In the genomic region with DNA sequence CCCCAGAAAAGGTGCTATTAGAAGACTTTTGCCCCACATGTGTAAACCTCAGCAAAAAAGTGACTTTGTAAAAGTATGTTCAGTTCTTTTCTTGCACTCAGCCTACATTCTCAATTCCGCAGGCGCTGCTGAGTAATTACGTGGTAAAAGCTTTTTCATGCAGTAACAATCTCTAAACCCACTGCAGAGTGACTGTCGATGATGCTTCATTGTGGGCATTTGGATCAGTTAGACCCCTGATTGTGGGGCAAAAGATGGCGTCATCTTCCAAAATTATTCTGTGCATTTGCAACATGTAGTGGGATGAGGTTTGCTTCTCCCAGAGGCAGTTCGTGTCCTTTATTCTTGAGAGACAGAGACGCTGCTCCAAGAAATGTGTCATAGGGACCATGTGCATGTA, we compare ENCODE assay signal across 26 cellular contexts.
"Had no signal": no experiment of that assay in that cellular context is flagged by ENCODE, and none has a peak within 500 bp of the region (broad histone marks: within the 10 kb centered on the region; RNA-seq: fewer than 3 reads in every experiment).

No MANE protein-coding gene starts in this region.

- H3K4me3 Mint-ChIP-seq: dendritic cell treated with granulocyte-macrophage colony-stimulating factor and Interleukin-4, amounts not matched to agents 40 ng/mL and 50 ng/mL, for 4 days; effector memory CD8-positive, alpha-beta T cell; endodermal cell; mesothelial cell of epicardium; naive B cell had no signal

- H3K36me3 Mint-ChIP-seq: mesothelial cell of epicardium, naive B cell had no signal

- H3K27me3 Mint-ChIP-seq: dendritic cell treated with granulocyte-macrophage colony-stimulating factor and Interleukin-4, amounts not matched to agents 40 ng/mL and 50 ng/mL, for 4 days; effector memory CD8-positive, alpha-beta T cell had no signal

- H3K9me3 ChIP-seq: colonic mucosa, esophagus squamous epithelium, gastrocnemius medialis, heart right ventricle, left lung, lower lobe of right lung, mucosa of descending colon had no signal

- H3K4me1 Mint-ChIP-seq: mesothelial cell of epicardium, naive B cell had no signal

- H3K9me3 Mint-ChIP-seq: dendritic cell treated with granulocyte-macrophage colony-stimulating factor and Interleukin-4, amounts not matched to agents 40 ng/mL and 50 ng/mL, for 4 days; endodermal cell; mesothelial cell of epicardium had no signal

- H3K27me3 ChIP-seq: colonic mucosa, esophagus squamous epithelium, gastrocnemius medialis, left lung had no signal

- H3K27ac ChIP-seq: colonic mucosa, epithelial cell of prostate, esophagus squamous epithelium, gastrocnemius medialis, heart right ventricle, left lung, lower lobe of right lung had no signal

- H3K27ac Mint-ChIP-seq: dendritic cell treated with granulocyte-macrophage colony-stimulating factor and Interleukin-4, amounts not matched to agents 40 ng/mL and 50 ng/mL, for 4 days; effector memory CD8-positive, alpha-beta T cell; endodermal cell; mesothelial cell of epicardium; naive B cell had no signal

- FAIRE-seq: endometrium, islet of Langerhans, keratinocyte had no signal

- DNase-seq: colonic mucosa; cortex of kidney; effector CD8-positive, alpha-beta T cell; effector memory CD8-positive, alpha-beta T cell; endodermal cell; erythroblast; esophagus squamous epithelium; foreskin fibroblast; foreskin melanocyte; gastrocnemius medialis; glutamatergic neuron; heart right ventricle; hippocampal formation; left cardiac atrium; left lung; left ventricle myocardium superior; lower lobe of right lung; mesenchymal stem cell; mucosa of descending colon; naive B cell had no signal

- H3K4me1 ChIP-seq: colonic mucosa, esophagus squamous epithelium, gastrocnemius medialis, heart right ventricle, left lung, lower lobe of right lung had no signal

- H3K4me3 ChIP-seq: colonic mucosa, esophagus squamous epithelium, gastrocnemius medialis, heart right ventricle, left lung, lower lobe of right lung, mucosa of descending colon had no signal

- H3K36me3 ChIP-seq: colonic mucosa, esophagus squamous epithelium, gastrocnemius medialis, heart right ventricle, left lung, lower lobe of right lung had no signal
